Comparison of ENCODE assay signal across 29 cellular contexts in genomic region chr4:16942491-16942890, GRCh38. TPM values are rescaled to one million over a fixed set of nuclear protein-coding genes. Genes with fewer than 3 reads are reported as not detected.
A peak's percentile ranks its signal among the peaks of the same experiment; 100 is the strongest.
DNase-seq lines count a peak whose midpoint lies in the region; TF ChIP-seq lines count a peak whose summit lies in the region.
"Had no signal": no experiment of that assay in that cellular context is flagged by ENCODE, and none has a peak within 500 bp of the region (broad histone marks: within the 10 kb centered on the region; RNA-seq: fewer than 3 reads in every experiment).

No MANE protein-coding gene starts in this region.

- H2BK20ac ChIP-seq in H9 (ENCODE audit: low read depth, low read length, poor library complexity, severe bottlenecking), result no peak overlapping the region

- no peak overlapping the region for H3K56ac ChIP-seq in H9 (ENCODE audit: insufficient read length, low read depth, low read length)

- H4K8ac ChIP-seq in H9 (replicated peaks; ENCODE audit: insufficient read length, low read depth, low read length) (no peak overlapping the region), neuronal stem cell (ENCODE audit: low read depth, low read length) (no peak overlapping the region)

- H3K36me3 ChIP-seq in neuronal stem cell (replicated peaks in 1 of 2; ENCODE audit: control insufficient read depth in 2 of 2, insufficient read depth in 2 of 2, low read length in 2 of 2) (no peaks in the 10 kb centered on the region), sigmoid colon (no peaks in the 10 kb centered on the region)

- no CpG with 5 or more reads among the region's 14 CpGs for WGBS in H9 (ENCODE audit: extremely low coverage, insufficient read length, low lambda C conversion rate)
- no CpG with 5 or more reads among the region's 14 CpGs for WGBS in neuronal stem cell (ENCODE audit: extremely low coverage in 2 of 2, insufficient read length in 2 of 2, insufficient replicate concordance in 1 of 2), 2 donors
- WGBS in sigmoid colon, 2 donors, result 97% methylated on average over 13 of the region's 14 CpGs

- H3K27me3 ChIP-seq in H9 (ENCODE audit: insufficient read depth, low read length) (no peaks in the 10 kb centered on the region), neuronal stem cell (ENCODE audit: control insufficient read depth in 3 of 3, insufficient read depth in 3 of 3, low read depth in 1 of 3, low read length in 3 of 3) (no peaks in the 10 kb centered on the region), sigmoid colon (no peaks in the 10 kb centered on the region)

- peaks cover 12 to 13% of the 10 kb centered on the region in 2 experiments for H3K4me1 Mint-ChIP-seq in H9

- TF ChIP-seq CTCF in H9 (conservative IDR thresholded peaks at IDR 0.05), result no peak
- TF ChIP-seq CTCF in sigmoid colon (IDR thresholded peaks at IDR 0.05), result no peak

- H3T11ph ChIP-seq in H9 (ENCODE audit: low read length), result no peak overlapping the region

- H2AK5ac ChIP-seq in H9 (ENCODE audit: insufficient read length, low read length) (no peak overlapping the region), neuronal stem cell (ENCODE audit: low read depth, low read length) (no peak overlapping the region)

- H3K9me3 ChIP-seq in H9 (ENCODE audit: control insufficient read depth, low read depth, low read length) (no peaks in the 10 kb centered on the region), neuronal stem cell (replicated peaks in 1 of 2; ENCODE audit: control insufficient read depth in 2 of 2, insufficient read depth in 1 of 2, low read depth in 1 of 2, low read length in 2 of 2) (no peaks in the 10 kb centered on the region), sigmoid colon (no peaks in the 10 kb centered on the region)
- H3K9me3 ChIP-seq: A549, Caco-2, SK-N-SH had no signal

- H3K27ac ChIP-seq in H9 (ENCODE audit: insufficient read length, low read depth, low read length), result no peak overlapping the region
- no peak overlapping the region for H3K27ac ChIP-seq in neuronal stem cell (replicated peaks; ENCODE audit: low read length)
- no peak overlapping the region for H3K27ac ChIP-seq in sigmoid colon
- H3K27ac ChIP-seq: A549 had no signal

- H3K36me3 Mint-ChIP-seq in H9 (ENCODE audit: insufficient read depth in 1 of 3, low read depth in 3 of 3), result peaks cover 2 to 7% (median 6%) of the 10 kb centered on the region in 3 experiments; a peak in 5 of 7 replicates
- H3K36me3 Mint-ChIP-seq: CD8-positive, alpha-beta T cell had no signal

- H3K79me1 ChIP-seq in H9 (ENCODE audit: insufficient read depth, low read depth, low read length, poor library complexity, severe bottlenecking) (no peaks in the 10 kb centered on the region), neuronal stem cell (ENCODE audit: low read depth, low read length) (no peaks in the 10 kb centered on the region)

- peak overlapping the region in 1 of 2 experiments; percentile 50; a peak in 2 of 5 replicates for H3K4me3 Mint-ChIP-seq in H9
- H3K4me3 Mint-ChIP-seq: CD8-positive, alpha-beta T cell; T-helper 1 cell treated with Interleukin-12 subunit alpha and Interleukin-12 subunit beta and Interleukin-4 antibody, amounts not matched to agents 30 μg/mL and 1 μg/mL, for 36 hours had no signal

- peak overlapping the region; percentile 40 for H3K18ac ChIP-seq in H9 (ENCODE audit: insufficient read length, low read depth, low read length)
- no peak overlapping the region for H3K18ac ChIP-seq in neuronal stem cell (ENCODE audit: low read length)

- H3K27me3 Mint-ChIP-seq in H9 (ENCODE audit: low read depth), result no peaks in the 10 kb centered on the region

- no peaks in the 10 kb centered on the region for H3K23me2 ChIP-seq in H9 (ENCODE audit: insufficient read length, low read depth, low read length, poor library complexity, severe bottlenecking)

- H3K14ac ChIP-seq in H9 (ENCODE audit: insufficient read depth, low read length) (no peak overlapping the region), neuronal stem cell (ENCODE audit: low read length) (no peak overlapping the region)

- H2BK15ac ChIP-seq in H9 (ENCODE audit: low read depth, low read length) (no peak overlapping the region), neuronal stem cell (ENCODE audit: low read length) (no peak overlapping the region)

- no peak overlapping the region for H4K5ac ChIP-seq in H9 (ENCODE audit: insufficient read length, low read depth, low read length)

- H2BK120ac ChIP-seq in H9 (ENCODE audit: low read depth, low read length, poor library complexity, severe bottlenecking), result no peak overlapping the region
- no peak overlapping the region for H2BK120ac ChIP-seq in neuronal stem cell (ENCODE audit: low read depth, low read length)

- H2BK12ac ChIP-seq in H9 (ENCODE audit: insufficient read length, low read depth, low read length) (no peak overlapping the region), neuronal stem cell (ENCODE audit: low read length) (no peak overlapping the region)

- no peak for TF ChIP-seq POLR2A in sigmoid colon (IDR thresholded peaks at IDR 0.05)

- no peak overlapping the region for H3K4ac ChIP-seq in H9 (ENCODE audit: low read depth, low read length)
- no peak overlapping the region for H3K4ac ChIP-seq in neuronal stem cell (ENCODE audit: low read length)

- H3K27ac Mint-ChIP-seq in H9, result peak overlapping the region in 2 of 3 experiments; percentile 36 to 90; a peak in 2 of 7 replicates
- H3K27ac Mint-ChIP-seq: CD8-positive, alpha-beta T cell; T-helper 1 cell treated with Interleukin-12 subunit alpha and Interleukin-12 subunit beta and Interleukin-4 antibody, amounts not matched to agents 30 μg/mL and 1 μg/mL, for 36 hours had no signal

- no peak overlapping the region for H3K4me2 ChIP-seq in H9 (ENCODE audit: insufficient read depth, insufficient read length, low read length)
- H3K4me2 ChIP-seq in neuronal stem cell (ENCODE audit: insufficient read depth, low read length, poor library complexity, severe bottlenecking), result no peak overlapping the region
- H3K4me2 ChIP-seq: A549, SK-N-SH had no signal

- H3K4me3 ChIP-seq in neuronal stem cell (ENCODE audit: low read length in 2 of 2) (no peak overlapping the region), sigmoid colon (no peak overlapping the region)
- H3K4me3 ChIP-seq: A549 had no signal

- H3K9me3 Mint-ChIP-seq in H9, result peaks cover 6 to 7% of the 10 kb centered on the region in 2 experiments
- H3K9me3 Mint-ChIP-seq: CD8-positive, alpha-beta T cell; T-helper 1 cell treated with Interleukin-12 subunit alpha and Interleukin-12 subunit beta and Interleukin-4 antibody, amounts not matched to agents 30 μg/mL and 1 μg/mL, for 36 hours had no signal

- peak; percentile 20 for DNase-seq in NCI-H82 (lab: John Stamatoyannopoulos, UW)
- DNase-seq in NCI-H82 treated with DMSO at 0.1 percent for 48 hours (lab: John Stamatoyannopoulos, UW; ENCODE audit: unreplicated experiment), result no peak
- no peak for DNase-seq in H9
- peak; percentile 15 for DNase-seq in RPMI8226
- no peak for DNase-seq in neuronal stem cell (ENCODE audit: low spot score)
- DNase-seq in NCI-H1417 treated with DMSO at 0.1 percent for 48 hours (lab: John Stamatoyannopoulos, UW), result no peak
- DNase-seq in kidney glomerular epithelial cell (lab: John Stamatoyannopoulos, UW), result no peak
- no peak for DNase-seq in sigmoid colon
- DNase-seq: AML-193; C1 segment of cervical spinal cord; Caco-2; CD8-positive, alpha-beta T cell; EL; GDM1; Kasumi-1; MV-4-11; NCI-H1105; NCI-H187; NCI-H2081 treated with DMSO at 0.1 percent for 48 hours; NCI-H446; NCI-H524 treated with DMSO at 0.1 percent for 48 hours; SHP77 treated with DMSO at 0.1 percent for 48 hours; SK-N-SH; SW 1271; T-helper 9 cell had no signal

- H3K4me1 ChIP-seq in H9 (ENCODE audit: insufficient read depth, low read length), result peaks cover 6% of the 10 kb centered on the region; the same call in 1 of the 2 replicates
- H3K4me1 ChIP-seq in neuronal stem cell (ENCODE audit: control insufficient read depth in 2 of 2, insufficient read depth in 1 of 2, low read depth in 1 of 2, low read length in 2 of 2), result no peaks in the 10 kb centered on the region
- H3K4me1 ChIP-seq in sigmoid colon, result no peaks in the 10 kb centered on the region
- H3K4me1 ChIP-seq: A549, Caco-2 had no signal

- H4K20me1 ChIP-seq in H9 (ENCODE audit: control insufficient read depth, insufficient read depth, insufficient read length), result no peaks in the 10 kb centered on the region

- H2BK5ac ChIP-seq in H9 (ENCODE audit: insufficient read length, low read length) (no peak overlapping the region), neuronal stem cell (ENCODE audit: low read length) (no peak overlapping the region)

- H3K23ac ChIP-seq in H9 (ENCODE audit: insufficient read length, low read depth, low read length) (no peak overlapping the region), neuronal stem cell (ENCODE audit: low read depth, low read length, poor library complexity) (no peak overlapping the region)

- H3K79me2 ChIP-seq in H9 (ENCODE audit: insufficient read depth, low read length), result no peaks in the 10 kb centered on the region

- intact Hi-C loops in sigmoid colon (cut with DNase I), result no loop called here

- no peak overlapping the region for H2AFZ ChIP-seq in H9 (ENCODE audit: low read length)
- peak overlapping the region; percentile 35 for H2AFZ ChIP-seq in neuronal stem cell (ENCODE audit: low read length)

- H4K91ac ChIP-seq in H9 (ENCODE audit: insufficient read length, low read depth, low read length) (no peak overlapping the region), neuronal stem cell (ENCODE audit: low read depth, low read length, poor library complexity) (no peak overlapping the region)

- H3K9ac ChIP-seq in H9 (ENCODE audit: extremely low read depth, insufficient read length, low read length), result no peak overlapping the region
- H3K9ac ChIP-seq in neuronal stem cell (ENCODE audit: low read depth, low read length, poor library complexity), result no peak overlapping the region
- H3K9ac ChIP-seq: SK-N-SH had no signal

- no peak for TF ChIP-seq EP300 in sigmoid colon (IDR thresholded peaks at IDR 0.05)

RNA-seq across cellular contexts. Expression of gene LDB2, which starts 44.0 kb away (rescaled TPM):
- total RNA-seq in H9 (2021) (22.5 and 25.8 TPM in 2 replicates), sigmoid colon (10 to 100 TPM; 18.3 to 28.5 (median 20.5) TPM)
- polyA plus RNA-seq in neuronal stem cell (2013, experiment 1 of 2), result 16.8 TPM
- 17.6 TPM for polyA plus RNA-seq in neuronal stem cell (2013, experiment 2 of 2)
- polyA plus RNA-seq in sigmoid colon, result 1 to 10 TPM; 2.1 to 6.6 (median 6.1) TPM
- total RNA-seq: Caco-2; CD8-positive, alpha-beta T cell; HepG2; MCF 10A had no signal
- polyA plus RNA-seq: A549, HepG2 had no signal

Comparison
In these comparisons a context has a peak if more than half of its experiments do, and no peak if none do; other contexts are left out.
1. DNase-seq: peak in NCI-H82 (single experiment) and RPMI8226 (single experiment); none in NCI-H82 treated with DMSO at 0.1 percent for 48 hours (single experiment), H9 (single experiment), neuronal stem cell (single experiment), NCI-H1417 treated with DMSO at 0.1 percent for 48 hours (single experiment), kidney glomerular epithelial cell (single experiment) and sigmoid colon (single experiment).